In the genomic region with DNA sequence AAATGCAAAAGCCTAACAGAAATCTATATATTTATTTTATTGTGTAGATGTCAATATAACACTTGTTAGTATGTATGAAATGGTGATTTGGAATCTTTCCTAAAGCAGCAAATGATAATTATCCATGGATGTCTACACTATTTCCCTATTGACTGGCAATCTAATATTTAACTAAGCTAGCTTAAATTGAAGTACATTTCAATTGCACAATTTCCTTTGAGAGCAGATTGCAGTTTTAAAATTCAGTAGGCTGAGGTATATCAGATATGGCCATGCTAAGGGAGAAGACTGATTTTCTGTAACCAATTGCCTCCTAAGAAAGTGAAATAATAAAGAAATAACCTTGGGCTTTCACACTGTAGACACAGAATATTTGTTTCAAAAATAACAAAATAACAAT, we compare ENCODE assay signal across 6 cellular contexts.
"Had no signal": no experiment of that assay in that cellular context is flagged by ENCODE, and none has a peak within 500 bp of the region (broad histone marks: within the 10 kb centered on the region; RNA-seq: fewer than 3 reads in every experiment).

No MANE protein-coding gene starts in this region.

- ATAC-seq: GM23338, K562 had no signal

- H3K4me3 ChIP-seq: GM23338, K562 had no signal

- H3K27ac ChIP-seq: HL-60 had no signal

- DNase-seq: H9, HCEC 1CT, IMR-90 had no signal
